10 cellular contexts compared by ENCODE assay signal in the genomic region with DNA sequence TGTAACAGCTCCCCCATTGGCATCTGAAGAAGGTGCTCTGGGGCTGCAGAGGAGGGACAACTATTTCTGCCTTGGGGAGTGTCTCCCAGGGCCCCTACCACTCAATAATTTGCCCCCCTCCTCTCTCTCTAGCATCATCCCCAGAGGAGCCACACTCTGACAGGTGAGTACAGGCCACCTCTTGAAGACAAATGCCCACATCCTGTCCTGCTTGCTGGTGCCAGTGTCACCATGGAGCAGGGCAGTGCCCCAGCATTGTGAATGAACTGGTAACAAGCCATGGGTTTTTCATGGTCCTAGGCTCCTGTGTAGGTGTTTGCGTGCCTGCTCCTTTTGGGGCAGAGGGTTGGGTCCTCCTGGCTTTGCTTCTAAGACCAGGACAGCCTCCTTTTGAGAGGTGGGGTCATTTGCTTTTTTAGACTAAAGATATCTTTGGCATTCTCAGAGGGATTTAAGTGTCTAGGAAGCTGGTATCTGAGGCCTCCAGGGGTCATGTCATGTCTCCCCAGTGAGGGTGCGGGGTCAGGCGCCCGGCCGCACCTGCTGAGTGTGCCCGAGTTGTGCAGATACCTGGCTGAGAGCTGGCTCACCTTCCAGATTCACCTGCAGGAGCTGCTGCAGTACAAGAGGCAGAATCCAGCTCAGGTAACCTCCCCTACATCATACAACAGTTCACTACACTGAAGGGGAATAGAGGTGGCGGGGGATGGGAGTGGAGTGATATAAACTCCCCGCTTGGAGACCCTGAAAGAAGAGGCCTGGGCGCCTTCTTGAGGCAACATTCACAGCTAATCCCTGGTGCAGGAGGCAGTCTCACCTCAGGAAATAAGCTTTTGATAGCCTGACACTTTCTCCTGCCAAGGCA. TPM values are rescaled to one million over a fixed set of nuclear protein-coding genes. Genes with fewer than 3 reads are reported as not detected.
DNase-seq lines count a peak whose midpoint lies in the region; ATAC-seq, FAIRE-seq and TF ChIP-seq lines count a peak whose summit lies in the region.
"Had no signal": no experiment of that assay in that cellular context is flagged by ENCODE, and none has a peak within 500 bp of the region (broad histone marks: within the 10 kb centered on the region; RNA-seq: fewer than 3 reads in every experiment).

No MANE protein-coding gene starts in this region.

- H2AFZ ChIP-seq in keratinocyte (ENCODE audit: control insufficient read depth, low read length) (no peak overlapping the region), neuronal stem cell (ENCODE audit: low read length) (no peak overlapping the region)

- H3K4me1 Mint-ChIP-seq in activated T-helper 1 cell treated with anti-CD3 and anti-CD28 coated beads, Interleukin-12 subunit alpha, Interleukin-12 subunit beta, Interleukin-2, Interleukin-4 antibody, amounts not matched to agents 30 ng/mL and 10 ng/mL and 1 ng/mL, durations not matched to agents 14 hours and 24 hours and 36 hours (ENCODE audit: low read depth) = peaks cover 71% of the 10 kb centered on the region

- no peaks in the 10 kb centered on the region for H3K27me3 ChIP-seq in right atrium auricular region
- H3K27me3 ChIP-seq in keratinocyte (ENCODE audit: control insufficient read depth, extremely low read depth, insufficient read depth, low read length) = no peaks in the 10 kb centered on the region
- H3K27me3 ChIP-seq in upper lobe of right lung = no peaks in the 10 kb centered on the region
- H3K27me3 ChIP-seq in neuronal stem cell (ENCODE audit: control insufficient read depth in 3 of 3, insufficient read depth in 3 of 3, low read depth in 1 of 3, low read length in 3 of 3) = no peaks in the 10 kb centered on the region

- peaks cover 5% of the 10 kb centered on the region for H3K79me1 ChIP-seq in neuronal stem cell (ENCODE audit: low read depth, low read length)

- no peak overlapping the region for H3K18ac ChIP-seq in neuronal stem cell (ENCODE audit: low read length)

- ATAC-seq in left cardiac atrium (no peak), upper lobe of right lung (no peak)

- dilution Hi-C loops in keratinocyte (cut with MboI; ENCODE audit: extremely low pct_ligation_motif_present, low sequenced_read_pairs) = no loop called here

- H3K79me2 ChIP-seq in keratinocyte (ENCODE audit: control insufficient read depth, insufficient read depth, low read length) = peaks cover 19% of the 10 kb centered on the region

- peak overlapping the region; percentile 91 for H3K4me3 Mint-ChIP-seq in activated T-helper 1 cell treated with anti-CD3 and anti-CD28 coated beads, Interleukin-12 subunit alpha, Interleukin-12 subunit beta, Interleukin-2, Interleukin-4 antibody, amounts not matched to agents 30 ng/mL and 10 ng/mL and 1 ng/mL, durations not matched to agents 14 hours and 24 hours and 36 hours

- H3K36me3 ChIP-seq in right atrium auricular region = peaks cover 49% of the 10 kb centered on the region
- peaks cover 21 to 31% of the 10 kb centered on the region in 2 experiments for H3K36me3 ChIP-seq in keratinocyte (ENCODE audit: control insufficient read depth in 2 of 2, extremely low read depth in 1 of 2, insufficient read depth in 2 of 2, low read length in 2 of 2)
- peaks cover 62% of the 10 kb centered on the region for H3K36me3 ChIP-seq in upper lobe of right lung
- peaks cover 35 to 54% of the 10 kb centered on the region in 2 donors for H3K36me3 ChIP-seq in neuronal stem cell (replicated peaks in 1 of 2; ENCODE audit: control insufficient read depth in 2 of 2, insufficient read depth in 2 of 2, low read length in 2 of 2)

- no peaks in the 10 kb centered on the region for H4K20me1 ChIP-seq in keratinocyte (ENCODE audit: control insufficient read depth, extremely low read depth, insufficient read depth, low read length)

- peaks cover 0 to 33% of the 10 kb centered on the region in 2 donors for H3K4me1 ChIP-seq in right atrium auricular region
- peaks cover 20% of the 10 kb centered on the region for H3K4me1 ChIP-seq in keratinocyte (ENCODE audit: control insufficient read depth, extremely low read depth, insufficient read depth, low read length)
- H3K4me1 ChIP-seq in upper lobe of right lung = peaks cover 26% of the 10 kb centered on the region
- H3K4me1 ChIP-seq in neuronal stem cell (ENCODE audit: control insufficient read depth in 2 of 2, insufficient read depth in 1 of 2, low read depth in 1 of 2, low read length in 2 of 2) = peaks cover 8 to 9% of the 10 kb centered on the region in 2 donors

- no peak overlapping the region for H2BK120ac ChIP-seq in neuronal stem cell (ENCODE audit: low read depth, low read length)

- no CpG with 5 or more reads among the region's 9 CpGs for WGBS in neuronal stem cell (ENCODE audit: extremely low coverage in 2 of 2, insufficient read length in 2 of 2, insufficient replicate concordance in 1 of 2), 2 donors

- no peaks in the 10 kb centered on the region for H3K27me3 Mint-ChIP-seq in activated T-helper 1 cell treated with anti-CD3 and anti-CD28 coated beads, Interleukin-12 subunit alpha, Interleukin-12 subunit beta, Interleukin-2, Interleukin-4 antibody, amounts not matched to agents 30 ng/mL and 10 ng/mL and 1 ng/mL, durations not matched to agents 14 hours and 24 hours and 36 hours (ENCODE audit: insufficient read depth)

- intact Hi-C loops in left cardiac atrium (cut with DNase I) = loop anchor here (5.0 kb wide), 1 partner anchor 37 kb away; a partner anchor contains a TSS
- intact Hi-C loops in activated T-helper 1 cell treated with anti-CD3 and anti-CD28 coated beads, Interleukin-12 subunit alpha, Interleukin-12 subunit beta, Interleukin-2, Interleukin-4 antibody, amounts not matched to agents 30 ng/mL and 10 ng/mL and 1 ng/mL, durations not matched to agents 14 hours and 24 hours and 36 hours (cut with micrococcal nuclease) = loop anchor here (2.0 to 5.0 kb wide), 3 partner anchors 283 to 893 kb away; a partner anchor contains a TSS
- intact Hi-C loops in upper lobe of right lung (cut with DNase I) = loop anchor here (10.0 kb wide), 1 partner anchor 45 kb away; a partner anchor contains a TSS

- peaks cover 2% of the 10 kb centered on the region for H3K9me1 ChIP-seq in keratinocyte (ENCODE audit: control insufficient read depth, extremely low read depth, insufficient read depth, low read length)

- no peak overlapping the region for H3K4ac ChIP-seq in neuronal stem cell (ENCODE audit: low read length)

- H2BK15ac ChIP-seq in neuronal stem cell (ENCODE audit: low read length) = no peak overlapping the region

- no peak overlapping the region for H2BK5ac ChIP-seq in neuronal stem cell (ENCODE audit: low read length)

- H3K36me3 Mint-ChIP-seq in activated T-helper 1 cell treated with anti-CD3 and anti-CD28 coated beads, Interleukin-12 subunit alpha, Interleukin-12 subunit beta, Interleukin-2, Interleukin-4 antibody, amounts not matched to agents 30 ng/mL and 10 ng/mL and 1 ng/mL, durations not matched to agents 14 hours and 24 hours and 36 hours (ENCODE audit: low read depth) = peaks cover 30% of the 10 kb centered on the region

- H3K4me3 ChIP-seq in right atrium auricular region (no peak overlapping the region), keratinocyte (ENCODE audit: control insufficient read depth in 2 of 3, extremely low read depth in 1 of 3, insufficient read depth in 2 of 3, low read depth in 1 of 3, low read length in 3 of 3) (no peak overlapping the region), upper lobe of right lung (peak overlapping the region; percentile 73), neuronal stem cell (ENCODE audit: low read length in 2 of 2) (no peak overlapping the region)

- H3K9me3 ChIP-seq in right atrium auricular region (no peaks in the 10 kb centered on the region), keratinocyte (ENCODE audit: control insufficient read depth, low read depth, low read length) (no peaks in the 10 kb centered on the region), upper lobe of right lung (no peaks in the 10 kb centered on the region), neuronal stem cell (replicated peaks in 1 of 2; ENCODE audit: control insufficient read depth in 2 of 2, insufficient read depth in 1 of 2, low read depth in 1 of 2, low read length in 2 of 2) (no peaks in the 10 kb centered on the region)

- no peak for FAIRE-seq in keratinocyte (lab: Jason Lieb, UNC)

- peak; percentile 55 for DNase-seq in right atrium auricular region (ENCODE audit: low spot score)
- no peak for DNase-seq in left cardiac atrium
- DNase-seq in activated T-helper 1 cell treated with anti-CD3 and anti-CD28 coated beads, Interleukin-12 subunit alpha, Interleukin-12 subunit beta, Interleukin-2, Interleukin-4 antibody, amounts not matched to agents 30 ng/mL and 10 ng/mL and 1 ng/mL, durations not matched to agents 14 hours and 24 hours and 36 hours (ENCODE audit: low spot score) = no peak
- DNase-seq in keratinocyte (ENCODE audit: low read depth, low spot score) = no peak
- DNase-seq in upper lobe of right lung = no peak
- no peak for DNase-seq in neuronal stem cell (ENCODE audit: low spot score)
- DNase-seq in NCI-H1092 (lab: John Stamatoyannopoulos, UW) = no peak
- DNase-seq in NCI-H345 (lab: John Stamatoyannopoulos, UW) = no peak
- DNase-seq: activated effector memory CD4-positive, alpha-beta T cell treated with Interleukin-2 at 50 U/mL for 16 hours; kidney glomerular epithelial cell had no signal

- H4K91ac ChIP-seq in neuronal stem cell (ENCODE audit: low read depth, low read length, poor library complexity) = no peak overlapping the region

- no peak overlapping the region for H2BK12ac ChIP-seq in neuronal stem cell (ENCODE audit: low read length)

- H3K9ac ChIP-seq in keratinocyte (ENCODE audit: control insufficient read depth, extremely low read depth, insufficient read depth, low read length) = no peak overlapping the region
- no peak overlapping the region for H3K9ac ChIP-seq in neuronal stem cell (ENCODE audit: low read depth, low read length, poor library complexity)

- H3K14ac ChIP-seq in neuronal stem cell (ENCODE audit: low read length) = no peak overlapping the region

- H4K8ac ChIP-seq in neuronal stem cell (ENCODE audit: low read depth, low read length) = no peak overlapping the region

- no peak overlapping the region for H2AK5ac ChIP-seq in neuronal stem cell (ENCODE audit: low read depth, low read length)

- H3K9me3 Mint-ChIP-seq in activated T-helper 1 cell treated with anti-CD3 and anti-CD28 coated beads, Interleukin-12 subunit alpha, Interleukin-12 subunit beta, Interleukin-2, Interleukin-4 antibody, amounts not matched to agents 30 ng/mL and 10 ng/mL and 1 ng/mL, durations not matched to agents 14 hours and 24 hours and 36 hours = no peaks in the 10 kb centered on the region

- H3K23ac ChIP-seq in neuronal stem cell (ENCODE audit: low read depth, low read length, poor library complexity) = no peak overlapping the region

- peak overlapping the region; percentile 86 for H3K4me2 ChIP-seq in keratinocyte (ENCODE audit: control insufficient read depth, extremely low read depth, insufficient read depth, low read depth, low read length)
- no peak overlapping the region for H3K4me2 ChIP-seq in neuronal stem cell (ENCODE audit: insufficient read depth, low read length, poor library complexity, severe bottlenecking)

- H3K27ac ChIP-seq in right atrium auricular region = no peak overlapping the region
- H3K27ac ChIP-seq in keratinocyte (ENCODE audit: control insufficient read depth, insufficient read depth, low read length) = no peak overlapping the region
- no peak overlapping the region for H3K27ac ChIP-seq in upper lobe of right lung
- no peak overlapping the region for H3K27ac ChIP-seq in neuronal stem cell (replicated peaks; ENCODE audit: low read length)

- TF ChIP-seq CTCF in right atrium auricular region (IDR thresholded peaks at IDR 0.05) = no peak
- TF ChIP-seq CTCF in keratinocyte (optimal IDR thresholded peaks at IDR 0.05 in 1 of 3, IDR thresholded peaks at IDR 0.05 in 1 of 3, conservative IDR thresholded peaks at IDR 0.05 in 1 of 3; ENCODE audit: extremely low read depth in 1 of 3, insufficient read depth in 2 of 3, low read length in 3 of 3) = no peak
- TF ChIP-seq CTCF in upper lobe of right lung (IDR thresholded peaks at IDR 0.05) = no peak

- no peak overlapping the region for H3K27ac Mint-ChIP-seq in activated T-helper 1 cell treated with anti-CD3 and anti-CD28 coated beads, Interleukin-12 subunit alpha, Interleukin-12 subunit beta, Interleukin-2, Interleukin-4 antibody, amounts not matched to agents 30 ng/mL and 10 ng/mL and 1 ng/mL, durations not matched to agents 14 hours and 24 hours and 36 hours

RNA-seq across cellular contexts. Expression of a gene that starts 1.8 kb away (rescaled TPM):
- 10 to 100 TPM; 26.6 to 41.7 TPM for total RNA-seq in right atrium auricular region
- 10 to 100 TPM; 43.4 to 46.0 TPM for total RNA-seq in left cardiac atrium
- total RNA-seq in activated T-helper 1 cell treated with anti-CD3 and anti-CD28 coated beads, Interleukin-12 subunit alpha, Interleukin-12 subunit beta, Interleukin-2, Interleukin-4 antibody, amounts not matched to agents 30 ng/mL and 10 ng/mL and 1 ng/mL, durations not matched to agents 14 hours and 24 hours and 36 hours = 58.4 and 61.5 TPM in 2 replicates
- polyA plus RNA-seq in keratinocyte = 45.8 to 54.9 TPM (median 51.3 TPM) in 3 replicates
- polyA plus RNA-seq in keratinocyte (2011; ENCODE audit: low read depth) = 19.4 TPM
- polyA plus RNA-seq in keratinocyte (2011; cell fraction: cytosol; rRNA removed) = 37.1 and 37.2 TPM in 2 replicates
- polyA plus RNA-seq in keratinocyte (2011; cell fraction: nucleus; rRNA removed) = 66.2 and 67.1 TPM in 2 replicates
- polyA plus RNA-seq in keratinocyte (2012; ENCODE audit: low replicate concordance) = 38.0 and 49.6 TPM in 2 replicates
- 79.1 to 95.1 TPM (median 82.6 TPM) in 3 replicates for polyA minus RNA-seq in keratinocyte
- polyA minus RNA-seq in keratinocyte (2011; cell fraction: cytosol; rRNA and poly(A)+ RNA removed) = 45.7 TPM
- 30.3 and 49.8 TPM in 2 replicates for polyA minus RNA-seq in keratinocyte (2011; cell fraction: nucleus; rRNA and poly(A)+ RNA removed)
- total RNA-seq in upper lobe of right lung = 79.8 TPM
- polyA plus RNA-seq in neuronal stem cell (2013, experiment 1 of 2) = 37.4 TPM
- polyA plus RNA-seq in neuronal stem cell (2013, experiment 2 of 2) = 36.9 TPM

RNA-seq across cellular contexts. Expression of a gene that starts 3.1 kb away (rescaled TPM):
- total RNA-seq in right atrium auricular region (10 to 100 TPM; 32.4 to 42.3 TPM), left cardiac atrium (10 to 100 TPM; 46.9 to 56.9 TPM), upper lobe of right lung (64.0 TPM)
- total RNA-seq in activated T-helper 1 cell treated with anti-CD3 and anti-CD28 coated beads, Interleukin-12 subunit alpha, Interleukin-12 subunit beta, Interleukin-2, Interleukin-4 antibody, amounts not matched to agents 30 ng/mL and 10 ng/mL and 1 ng/mL, durations not matched to agents 14 hours and 24 hours and 36 hours = 69.8 and 72.2 TPM in 2 replicates
- 26.1 to 32.2 TPM (median 29.1 TPM) in 3 replicates for polyA plus RNA-seq in keratinocyte
- polyA plus RNA-seq in keratinocyte (2011; ENCODE audit: low read depth) = 18.4 TPM
- 17.1 and 25.3 TPM in 2 replicates for polyA plus RNA-seq in keratinocyte (2011; cell fraction: cytosol; rRNA removed)
- polyA plus RNA-seq in keratinocyte (2011; cell fraction: nucleus; rRNA removed) = 60.4 and 63.1 TPM in 2 replicates
- polyA plus RNA-seq in keratinocyte (2012; ENCODE audit: low replicate concordance) = 29.4 and 47.6 TPM in 2 replicates
- polyA minus RNA-seq in keratinocyte = 14.5 to 19.1 TPM (median 17.3 TPM) in 3 replicates
- 23.2 TPM for polyA minus RNA-seq in keratinocyte (2011; cell fraction: cytosol; rRNA and poly(A)+ RNA removed)
- 17.1 and 21.3 TPM in 2 replicates for polyA minus RNA-seq in keratinocyte (2011; cell fraction: nucleus; rRNA and poly(A)+ RNA removed)
- 15.6 TPM for polyA plus RNA-seq in neuronal stem cell (2013, experiment 1 of 2)
- polyA plus RNA-seq in neuronal stem cell (2013, experiment 2 of 2) = 14.9 TPM

RNA-seq across cellular contexts. Expression of a gene that starts 10.0 kb away (rescaled TPM):
- total RNA-seq in right atrium auricular region (under 1 TPM; 0.33 to 0.55 TPM), left cardiac atrium (under 1 TPM; 0.47 to 0.50 TPM), upper lobe of right lung (3.1 TPM)
- 1.8 and 1.9 TPM in 2 replicates for total RNA-seq in activated T-helper 1 cell treated with anti-CD3 and anti-CD28 coated beads, Interleukin-12 subunit alpha, Interleukin-12 subunit beta, Interleukin-2, Interleukin-4 antibody, amounts not matched to agents 30 ng/mL and 10 ng/mL and 1 ng/mL, durations not matched to agents 14 hours and 24 hours and 36 hours
- polyA plus RNA-seq in keratinocyte = 0.48 to 2.4 TPM (median 1.4 TPM) in 3 replicates
- 0.90 TPM for polyA plus RNA-seq in keratinocyte (2011; ENCODE audit: low read depth)
- polyA plus RNA-seq in keratinocyte (2011; cell fraction: cytosol; rRNA removed) = 0.13 and 0.14 TPM in 2 replicates
- polyA plus RNA-seq in keratinocyte (2011; cell fraction: nucleus; rRNA removed) = 9.1 and 10.2 TPM in 2 replicates
- 0.40 and 4.9 TPM in 2 replicates for polyA plus RNA-seq in keratinocyte (2012; ENCODE audit: low replicate concordance)
- polyA minus RNA-seq in keratinocyte = 0.39 to 1.8 TPM (median 1.4 TPM) in 3 replicates
- polyA minus RNA-seq in keratinocyte (2011; cell fraction: cytosol; rRNA and poly(A)+ RNA removed) = not detected
- polyA minus RNA-seq in keratinocyte (2011; cell fraction: nucleus; rRNA and poly(A)+ RNA removed) = 2.2 and 2.9 TPM in 2 replicates
- polyA plus RNA-seq in neuronal stem cell (2013, experiment 1 of 2) = 0.06 TPM
- 0.11 TPM for polyA plus RNA-seq in neuronal stem cell (2013, experiment 2 of 2)

RNA-seq across cellular contexts. Expression of a gene that starts 19.2 kb away (rescaled TPM):
- 1 to 10 TPM; 8.3 to 8.4 TPM for total RNA-seq in right atrium auricular region
- total RNA-seq in left cardiac atrium = 1 to 10 TPM; 4.7 to 6.9 TPM
- 18.1 and 20.7 TPM in 2 replicates for total RNA-seq in activated T-helper 1 cell treated with anti-CD3 and anti-CD28 coated beads, Interleukin-12 subunit alpha, Interleukin-12 subunit beta, Interleukin-2, Interleukin-4 antibody, amounts not matched to agents 30 ng/mL and 10 ng/mL and 1 ng/mL, durations not matched to agents 14 hours and 24 hours and 36 hours
- 11.0 to 16.0 TPM (median 13.1 TPM) in 3 replicates for polyA plus RNA-seq in keratinocyte
- polyA plus RNA-seq in keratinocyte (2011; ENCODE audit: low read depth) = 7.3 TPM
- polyA plus RNA-seq in keratinocyte (2011; cell fraction: cytosol; rRNA removed) = 9.3 and 14.3 TPM in 2 replicates
- 12.0 and 15.2 TPM in 2 replicates for polyA plus RNA-seq in keratinocyte (2011; cell fraction: nucleus; rRNA removed)
- polyA plus RNA-seq in keratinocyte (2012; ENCODE audit: low replicate concordance) = 8.2 and 8.3 TPM in 2 replicates
- polyA minus RNA-seq in keratinocyte = 20.1 to 37.8 TPM (median 22.2 TPM) in 3 replicates
- polyA minus RNA-seq in keratinocyte (2011; cell fraction: cytosol; rRNA and poly(A)+ RNA removed) = 8.6 TPM
- 4.3 and 12.3 TPM in 2 replicates for polyA minus RNA-seq in keratinocyte (2011; cell fraction: nucleus; rRNA and poly(A)+ RNA removed)
- 14.3 TPM for total RNA-seq in upper lobe of right lung
- 13.9 TPM for polyA plus RNA-seq in neuronal stem cell (2013, experiment 1 of 2)
- polyA plus RNA-seq in neuronal stem cell (2013, experiment 2 of 2) = 14.3 TPM

RNA-seq across cellular contexts. Expression of a gene that starts 26.7 kb away (rescaled TPM):
- total RNA-seq in right atrium auricular region (10 to 100 TPM; 15.5 to 31.5 TPM), left cardiac atrium (10 to 100 TPM; 21.2 to 26.5 TPM), upper lobe of right lung (41.2 TPM)
- 35.0 and 41.3 TPM in 2 replicates for total RNA-seq in activated T-helper 1 cell treated with anti-CD3 and anti-CD28 coated beads, Interleukin-12 subunit alpha, Interleukin-12 subunit beta, Interleukin-2, Interleukin-4 antibody, amounts not matched to agents 30 ng/mL and 10 ng/mL and 1 ng/mL, durations not matched to agents 14 hours and 24 hours and 36 hours
- polyA plus RNA-seq in keratinocyte = 23.2 to 37.7 TPM (median 25.1 TPM) in 3 replicates
- polyA plus RNA-seq in keratinocyte (2011; ENCODE audit: low read depth) = 64.8 TPM
- 22.4 and 32.9 TPM in 2 replicates for polyA plus RNA-seq in keratinocyte (2011; cell fraction: cytosol; rRNA removed)
- polyA plus RNA-seq in keratinocyte (2011; cell fraction: nucleus; rRNA removed) = 41.2 and 42.7 TPM in 2 replicates
- 21.5 and 43.1 TPM in 2 replicates for polyA plus RNA-seq in keratinocyte (2012; ENCODE audit: low replicate concordance)
- polyA minus RNA-seq in keratinocyte = 24.5 to 39.9 TPM (median 27.6 TPM) in 3 replicates
- polyA minus RNA-seq in keratinocyte (2011; cell fraction: cytosol; rRNA and poly(A)+ RNA removed) = 15.0 TPM
- 9.2 and 9.8 TPM in 2 replicates for polyA minus RNA-seq in keratinocyte (2011; cell fraction: nucleus; rRNA and poly(A)+ RNA removed)
- 18.8 TPM for polyA plus RNA-seq in neuronal stem cell (2013, experiment 1 of 2)
- polyA plus RNA-seq in neuronal stem cell (2013, experiment 2 of 2) = 17.5 TPM
